Comparison of ENCODE assay signal across 22 cellular contexts in genomic region chr13:73922728-73923393, GRCh38.
A peak's percentile ranks its signal among the peaks of the same experiment; 100 is the strongest.
DNase-seq lines count a peak whose midpoint lies in the region; ATAC-seq and TF ChIP-seq lines count a peak whose summit lies in the region.
"Had no signal": no experiment of that assay in that cellular context is flagged by ENCODE, and none has a peak within 500 bp of the region (broad histone marks: within the 10 kb centered on the region; RNA-seq: fewer than 3 reads in every experiment).

No MANE protein-coding gene starts in this region.

- H3K4me3 ChIP-seq in fibroblast of mammary gland (ENCODE audit: control insufficient read depth, low read depth, low read length) = no peak overlapping the region
- H3K4me3 ChIP-seq: coronary artery, HAP-1, left ventricle myocardium inferior, stomach, upper lobe of left lung had no signal

- peaks cover 78% of the 10 kb centered on the region for H3K4me1 Mint-ChIP-seq in activated T-cell treated with anti-CD3 and anti-CD28 coated beads, Interleukin-2, amount 50 U/mL, for 4 hours (ENCODE audit: low read depth)
- H3K4me1 Mint-ChIP-seq in naive thymus-derived CD8-positive, alpha-beta T cell = peaks cover 33 to 82% (median 74%) of the 10 kb centered on the region in 4 donors

- in situ Hi-C loops in ACHN (cut with HindIII; ENCODE audit: low pct_ligation_motif_present, low pct_unique_long_range_greater_than_20kb, low sequenced_read_pairs) = no loop called here

- no peak for DNase-seq in activated T-cell treated with anti-CD3 and anti-CD28 coated beads, Interleukin-2, amount 50 U/mL, for 4 hours
- no peak for DNase-seq in activated T-cell treated with anti-CD3 and anti-CD28 coated beads, Interleukin-2, amount 50 U/mL, for 48 hours
- peak; percentile 62 for DNase-seq in fibroblast of mammary gland (ENCODE audit: low read depth)
- no peak for DNase-seq in stimulated activated naive CD8-positive, alpha-beta T cell treated with anti-CD3 and anti-CD28 coated beads, Interleukin-15, Interleukin-2, amounts not matched to agents 100 U/mL and 50 U/mL, for 24 hours
- DNase-seq in ACHN = no peak
- DNase-seq in Kasumi-1 (lab: John Stamatoyannopoulos, UW) = no peak
- DNase-seq in naive thymus-derived CD8-positive, alpha-beta T cell = no peak
- DNase-seq: activated gamma-delta T cell; CD8-positive, alpha-beta memory T cell; DND-41; left ventricle myocardium inferior; NCI-H1930; NCI-H446 treated with DMSO at 0.1 percent for 48 hours; occipital lobe; right cardiac atrium; RPMI8226; stomach; upper lobe of left lung had no signal

- H3K4me3 Mint-ChIP-seq in activated T-cell treated with anti-CD3 and anti-CD28 coated beads, Interleukin-2, amount 50 U/mL, for 4 hours = no peak overlapping the region
- H3K4me3 Mint-ChIP-seq in naive thymus-derived CD8-positive, alpha-beta T cell = no peak overlapping the region

- POLR2A ChIA-PET in naive thymus-derived CD8-positive, alpha-beta T cell (lab: Charles Lee) = no interaction called here

- ATAC-seq in activated T-cell treated with anti-CD3 and anti-CD28 coated beads, Interleukin-2, amount 50 U/mL, for 4 hours = peak; percentile 73 to 74
- peak; percentile 75 for ATAC-seq in SK-N-SH treated with all-trans-retinoic acid at 6 μM for 48 hours
- ATAC-seq in stimulated activated naive CD8-positive, alpha-beta T cell treated with anti-CD3 and anti-CD28 coated beads, Interleukin-15, Interleukin-2, amounts not matched to agents 100 U/mL and 50 U/mL, for 24 hours = peak; percentile 85
- no peak for ATAC-seq in naive thymus-derived CD8-positive, alpha-beta T cell

- H3K36me3 Mint-ChIP-seq in activated T-cell treated with anti-CD3 and anti-CD28 coated beads, Interleukin-2, amount 50 U/mL, for 4 hours (ENCODE audit: insufficient read depth) = peaks cover 8% of the 10 kb centered on the region
- H3K36me3 Mint-ChIP-seq in naive thymus-derived CD8-positive, alpha-beta T cell = peaks cover 0 to 20% (median 3%) of the 10 kb centered on the region in 3 donors

- H3K9me3 Mint-ChIP-seq in activated T-cell treated with anti-CD3 and anti-CD28 coated beads, Interleukin-2, amount 50 U/mL, for 4 hours = no peaks in the 10 kb centered on the region
- H3K9me3 Mint-ChIP-seq in naive thymus-derived CD8-positive, alpha-beta T cell = no peaks in the 10 kb centered on the region
- H3K9me3 Mint-ChIP-seq: CD8-positive, alpha-beta memory T cell; IgD-negative memory B cell had no signal

- H3K27me3 Mint-ChIP-seq in activated T-cell treated with anti-CD3 and anti-CD28 coated beads, Interleukin-2, amount 50 U/mL, for 4 hours (ENCODE audit: low read depth) = no peaks in the 10 kb centered on the region
- H3K27me3 Mint-ChIP-seq in naive thymus-derived CD8-positive, alpha-beta T cell = no peaks in the 10 kb centered on the region
- H3K27me3 Mint-ChIP-seq: CD8-positive, alpha-beta memory T cell; IgD-negative memory B cell had no signal

- no peak overlapping the region for H3K27ac Mint-ChIP-seq in naive thymus-derived CD8-positive, alpha-beta T cell
- H3K27ac Mint-ChIP-seq: IgD-negative memory B cell had no signal

- TF ChIP-seq CTCF in fibroblast of mammary gland (conservative IDR thresholded peaks at IDR 0.05; ENCODE audit: control insufficient read depth, insufficient read depth, low read depth, low read length) = no peak

TF ChIP-seq in SK-N-SH treated with all-trans-retinoic acid at 6 μM for 48 hours, 23 proteins besides CTCF, POLR2A, EP300 and RAD21:
- no peak for TF ChIP-seq GLIS3 (CRISPR knock-in tag; IDR thresholded peaks at IDR 0.05)
- TF ChIP-seq ISL1 (CRISPR knock-in tag; IDR thresholded peaks at IDR 0.05) = peak; percentile 11; the same call in 1 of the 2 replicates

Comparison
In these comparisons a context has a peak if more than half of its experiments do, and no peak if none do; other contexts are left out.
1. ATAC-seq: peak in activated T-cell treated with anti-CD3 and anti-CD28 coated beads, Interleukin-2, amount 50 U/mL, for 4 hours (2 of 2), SK-N-SH treated with all-trans-retinoic acid at 6 μM for 48 hours (single experiment) and stimulated activated naive CD8-positive, alpha-beta T cell treated with anti-CD3 and anti-CD28 coated beads, Interleukin-15, Interleukin-2, amounts not matched to agents 100 U/mL and 50 U/mL, for 24 hours (single experiment); none in naive thymus-derived CD8-positive, alpha-beta T cell (0 of 2).